In genomic region chr10:131271195-131271880, GRCh38 we compare ENCODE assay signal across 17 cellular contexts. TPM values are rescaled to one million over a fixed set of nuclear protein-coding genes. Genes with fewer than 3 reads are reported as not detected.
"Had no signal": no experiment of that assay in that cellular context is flagged by ENCODE, and none has a peak within 500 bp of the region (broad histone marks: within the 10 kb centered on the region; RNA-seq: fewer than 3 reads in every experiment).

No MANE protein-coding gene starts in this region.

- H3K27me3 Mint-ChIP-seq: activated CD4-positive, alpha-beta T cell treated with anti-CD3 and anti-CD28 coated beads, Interleukin-2, amount 10 ng/mL, durations not matched to agents 24 days and 14 days; activated naive CD4-positive, alpha-beta T cell treated with anti-CD3 and anti-CD28 coated beads, Interleukin-2, amount 10 ng/mL, durations not matched to agents 7 days and 5 days; memory B cell had no signal

- H3K4me1 Mint-ChIP-seq: activated CD4-positive, alpha-beta T cell treated with anti-CD3 and anti-CD28 coated beads, Interleukin-2, amount 10 ng/mL, durations not matched to agents 24 days and 14 days; activated naive CD4-positive, alpha-beta T cell treated with anti-CD3 and anti-CD28 coated beads, Interleukin-2, amount 10 ng/mL, durations not matched to agents 7 days and 5 days; memory B cell; WTC11 had no signal

- H3K9me3 Mint-ChIP-seq: activated CD4-positive, alpha-beta T cell treated with anti-CD3 and anti-CD28 coated beads, Interleukin-2, amount 10 ng/mL, durations not matched to agents 24 days and 14 days; activated naive CD4-positive, alpha-beta T cell treated with anti-CD3 and anti-CD28 coated beads, Interleukin-2, amount 10 ng/mL, durations not matched to agents 7 days and 5 days; activated T-helper 2 cell treated with anti-CD3 and anti-CD28 coated beads, Interferon-gamma antibody, Interleukin-2, Interleukin-4, amounts not matched to agents 10 μg/mL and 5 μg/mL and 100 μg/mL, durations not matched to agents 14 hours and 24 hours and 36 hours had no signal

- DNase-seq: activated CD4-positive, alpha-beta T cell treated with anti-CD3 and anti-CD28 coated beads, Interleukin-2, amount 10 ng/mL, durations not matched to agents 24 days and 14 days; activated naive CD4-positive, alpha-beta T cell treated with anti-CD3 and anti-CD28 coated beads, Interleukin-2, amount 10 ng/mL, durations not matched to agents 7 days and 5 days; activated T-cell treated with anti-CD3 and anti-CD28 coated beads for 4 hours; colonic mucosa; effector CD8-positive, alpha-beta T cell; kidney; left ventricle myocardium inferior; nephron progenitor cell; pancreas; retina; tibial artery; uterus had no signal

- H3K27ac Mint-ChIP-seq: activated CD4-positive, alpha-beta T cell treated with anti-CD3 and anti-CD28 coated beads, Interleukin-2, amount 10 ng/mL, durations not matched to agents 24 days and 14 days; activated naive CD4-positive, alpha-beta T cell treated with anti-CD3 and anti-CD28 coated beads, Interleukin-2, amount 10 ng/mL, durations not matched to agents 7 days and 5 days; activated T-helper 2 cell treated with anti-CD3 and anti-CD28 coated beads, Interferon-gamma antibody, Interleukin-2, Interleukin-4, amounts not matched to agents 10 μg/mL and 5 μg/mL and 100 μg/mL, durations not matched to agents 14 hours and 24 hours and 36 hours; memory B cell; nephron progenitor cell; WTC11 had no signal

- H3K4me3 Mint-ChIP-seq: activated CD4-positive, alpha-beta T cell treated with anti-CD3 and anti-CD28 coated beads, Interleukin-2, amount 10 ng/mL, durations not matched to agents 24 days and 14 days; activated naive CD4-positive, alpha-beta T cell treated with anti-CD3 and anti-CD28 coated beads, Interleukin-2, amount 10 ng/mL, durations not matched to agents 7 days and 5 days; memory B cell; nephron progenitor cell; WTC11 had no signal

- H3K27me3 ChIP-seq: cardiac muscle cell, colonic mucosa, pancreas, tibial artery, uterus had no signal

- H3K4me3 ChIP-seq: cardiac muscle cell, colonic mucosa, left ventricle myocardium inferior, pancreas, tibial artery, uterus had no signal

- H3K36me3 ChIP-seq: cardiac muscle cell, colonic mucosa, left ventricle myocardium inferior, pancreas, tibial artery, uterus had no signal

- H3K36me3 Mint-ChIP-seq: activated naive CD4-positive, alpha-beta T cell treated with anti-CD3 and anti-CD28 coated beads, Interleukin-2, amount 10 ng/mL, durations not matched to agents 7 days and 5 days; memory B cell had no signal

RNA-seq across cellular contexts. Expression of gene TCERG1L, which starts 40.2 kb away (rescaled TPM):
- total RNA-seq: activated CD4-positive, alpha-beta T cell treated with anti-CD3 and anti-CD28 coated beads, Interleukin-2, amount 10 ng/mL, durations not matched to agents 24 days and 14 days; colonic mucosa; kidney; left ventricle myocardium inferior; skeletal muscle tissue had no signal
